In genomic region chr20:46709459-46710148, GRCh38 we compare ENCODE assay signal across 1 cellular context.
TF ChIP-seq lines count a peak whose summit lies in the region.

SLC2A10 (plus strand) TSS chr20:46709649; CDS start chr20:46709737, 88 bp downstream.

TF ChIP-seq in HepG2, 621 proteins besides CTCF, POLR2A, EP300 and RAD21 (continued from another document and continues in another):
- 0 out of 2 replicates have a peak, but pooled peaks have one; percentile 55 for TF ChIP-seq CREB3 (CRISPR knock-in tag; IDR thresholded peaks at IDR 0.05)
- TF ChIP-seq AFF4 (CRISPR knock-in tag; IDR thresholded peaks at IDR 0.05): no peak; the same call in 1 of the 2 replicates
- TF ChIP-seq ZNF274 (CRISPR knock-in tag; IDR thresholded peaks at IDR 0.05): peak; percentile 74
- peak; percentile 37; the same call in 1 of the 2 replicates for TF ChIP-seq SIN3A (IDR thresholded peaks at IDR 0.05; ENCODE audit: borderline replicate concordance, low read depth, low read length)
- no peak for TF ChIP-seq BRF2 (CRISPR knock-in tag; IDR thresholded peaks at IDR 0.05)
- TF ChIP-seq HINFP (CRISPR knock-in tag; IDR thresholded peaks at IDR 0.05; ENCODE audit: low read depth): no peak
- peak; percentile 13 for TF ChIP-seq XBP1 (CRISPR knock-in tag; IDR thresholded peaks at IDR 0.05)
- peak; percentile 73 for TF ChIP-seq DMAP1 (CRISPR knock-in tag; IDR thresholded peaks at IDR 0.05)
- TF ChIP-seq HOXA7 (CRISPR knock-in tag; IDR thresholded peaks at IDR 0.05): peak; percentile 18; the same call in 1 of the 2 replicates
- no peak for TF ChIP-seq SIX1 (CRISPR knock-in tag; IDR thresholded peaks at IDR 0.05; ENCODE audit: borderline replicate concordance)
- TF ChIP-seq ZNF260 (CRISPR knock-in tag; IDR thresholded peaks at IDR 0.05; ENCODE audit: borderline replicate concordance, low read depth): no peak
- no peak; the same call in 1 of the 2 replicates for TF ChIP-seq KLF11 (CRISPR knock-in tag; IDR thresholded peaks at IDR 0.05)
- 0 out of 2 replicates have a peak, but pooled peaks have one; percentile 68 for TF ChIP-seq ZFP82 (CRISPR knock-in tag; IDR thresholded peaks at IDR 0.05; ENCODE audit: borderline replicate concordance)
- peak; percentile 39; the same call in 1 of the 2 replicates for TF ChIP-seq ZNF143 (CRISPR knock-in tag; IDR thresholded peaks at IDR 0.05)
- TF ChIP-seq DR1 (CRISPR knock-in tag; IDR thresholded peaks at IDR 0.05): no peak; the same call in none of the 2 replicates
- no peak for TF ChIP-seq CC2D1A (CRISPR knock-in tag; IDR thresholded peaks at IDR 0.05)
- TF ChIP-seq REPIN1 (CRISPR knock-in tag; IDR thresholded peaks at IDR 0.05; ENCODE audit: borderline replicate concordance, low read depth): peak; percentile 26
- peak; percentile 95 for TF ChIP-seq PATZ1 (CRISPR knock-in tag; IDR thresholded peaks at IDR 0.05)
- no peak for TF ChIP-seq ZNF576 (CRISPR knock-in tag; IDR thresholded peaks at IDR 0.05)
- TF ChIP-seq ZNF30 (CRISPR knock-in tag; IDR thresholded peaks at IDR 0.05): peak; percentile 20; the same call in 1 of the 2 replicates
- no peak for TF ChIP-seq ZNF878 (CRISPR knock-in tag; IDR thresholded peaks at IDR 0.05)
- TF ChIP-seq SNAPC4 (CRISPR knock-in tag; IDR thresholded peaks at IDR 0.05): no peak
- no peak for TF ChIP-seq NR2F1 (CRISPR knock-in tag; IDR thresholded peaks at IDR 0.05)
- no peak for TF ChIP-seq PBX3 (CRISPR knock-in tag; IDR thresholded peaks at IDR 0.05; ENCODE audit: borderline replicate concordance)
- peak; percentile 70 for TF ChIP-seq RFXAP (CRISPR knock-in tag; IDR thresholded peaks at IDR 0.05; ENCODE audit: borderline replicate concordance)
- no peak for TF ChIP-seq ZBTB1 (CRISPR knock-in tag; IDR thresholded peaks at IDR 0.05; ENCODE audit: borderline replicate concordance)
- peak; percentile 34; the same call in 1 of the 2 replicates for TF ChIP-seq ZNF232 (CRISPR knock-in tag; IDR thresholded peaks at IDR 0.05; ENCODE audit: borderline replicate concordance)
- 0 out of 2 replicates have a peak, but pooled peaks have one; percentile 69 for TF ChIP-seq RELA (CRISPR knock-in tag; IDR thresholded peaks at IDR 0.05)
- TF ChIP-seq ZFP36L2 (CRISPR knock-in tag; IDR thresholded peaks at IDR 0.05): 0 out of 2 replicates have a peak, but pooled peaks have one; percentile 42
- no peak for TF ChIP-seq ARNT2 (CRISPR knock-in tag; IDR thresholded peaks at IDR 0.05; ENCODE audit: low read depth)
- TF ChIP-seq ZFP36 (IDR thresholded peaks at IDR 0.05; ENCODE audit: borderline replicate concordance, low read depth, low read length, partially characterized antibody): no peak
- TF ChIP-seq ZNF33A (CRISPR knock-in tag; IDR thresholded peaks at IDR 0.05; ENCODE audit: borderline replicate concordance): no peak
- 0 out of 2 replicates have a peak, but pooled peaks have one; percentile 39 for TF ChIP-seq ZBTB14 (CRISPR knock-in tag; IDR thresholded peaks at IDR 0.05)
